1 cellular context compared by ENCODE assay signal in the genomic region with DNA sequence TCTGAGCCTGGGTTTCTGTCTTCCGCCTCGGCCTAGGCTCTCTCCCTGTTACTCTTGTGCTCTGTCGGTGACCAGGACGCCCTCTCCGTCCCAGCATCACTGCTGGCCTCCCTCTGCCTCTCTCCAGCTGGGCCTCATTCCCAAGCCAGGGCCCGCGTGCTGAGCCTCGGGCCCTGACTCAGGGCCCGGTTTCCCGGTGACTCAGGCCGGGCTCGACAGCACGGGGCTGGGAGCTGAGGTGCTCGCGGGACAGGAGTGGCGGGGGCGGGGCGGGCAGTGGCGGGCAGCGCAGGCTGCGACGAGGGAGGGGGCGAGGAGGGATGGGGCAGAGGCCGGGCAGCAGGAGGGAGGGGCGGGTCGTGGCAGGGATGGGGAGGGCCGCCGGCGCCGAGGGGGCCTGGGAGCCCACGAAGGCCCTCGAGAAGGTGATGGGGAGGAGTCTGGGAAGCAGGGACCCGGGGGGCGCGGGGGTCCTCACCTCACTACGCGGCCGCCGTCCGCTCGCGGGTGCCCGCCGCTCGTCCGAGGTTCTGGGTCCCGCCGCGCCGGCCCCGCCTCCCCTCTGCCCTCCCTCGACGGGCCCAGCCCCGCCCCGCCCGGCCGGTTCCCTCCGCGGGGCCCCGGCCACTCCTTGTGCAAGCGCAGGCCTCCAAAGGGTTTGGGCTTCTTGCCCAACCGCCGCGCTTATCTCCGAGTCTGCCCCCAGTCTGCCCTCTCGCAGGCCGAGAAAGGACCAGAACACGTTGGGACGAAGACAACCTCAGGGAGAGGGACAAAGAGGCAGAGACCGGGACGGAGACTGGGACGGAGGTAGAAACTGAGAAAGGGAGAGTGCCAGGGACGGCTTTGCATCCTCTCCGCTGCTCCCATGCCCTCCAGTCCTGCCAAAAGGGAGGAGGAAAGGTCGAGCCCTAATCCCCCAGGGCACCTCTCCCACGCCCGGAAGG.
TF ChIP-seq lines count a peak whose summit lies in the region.

A gene with protein sequence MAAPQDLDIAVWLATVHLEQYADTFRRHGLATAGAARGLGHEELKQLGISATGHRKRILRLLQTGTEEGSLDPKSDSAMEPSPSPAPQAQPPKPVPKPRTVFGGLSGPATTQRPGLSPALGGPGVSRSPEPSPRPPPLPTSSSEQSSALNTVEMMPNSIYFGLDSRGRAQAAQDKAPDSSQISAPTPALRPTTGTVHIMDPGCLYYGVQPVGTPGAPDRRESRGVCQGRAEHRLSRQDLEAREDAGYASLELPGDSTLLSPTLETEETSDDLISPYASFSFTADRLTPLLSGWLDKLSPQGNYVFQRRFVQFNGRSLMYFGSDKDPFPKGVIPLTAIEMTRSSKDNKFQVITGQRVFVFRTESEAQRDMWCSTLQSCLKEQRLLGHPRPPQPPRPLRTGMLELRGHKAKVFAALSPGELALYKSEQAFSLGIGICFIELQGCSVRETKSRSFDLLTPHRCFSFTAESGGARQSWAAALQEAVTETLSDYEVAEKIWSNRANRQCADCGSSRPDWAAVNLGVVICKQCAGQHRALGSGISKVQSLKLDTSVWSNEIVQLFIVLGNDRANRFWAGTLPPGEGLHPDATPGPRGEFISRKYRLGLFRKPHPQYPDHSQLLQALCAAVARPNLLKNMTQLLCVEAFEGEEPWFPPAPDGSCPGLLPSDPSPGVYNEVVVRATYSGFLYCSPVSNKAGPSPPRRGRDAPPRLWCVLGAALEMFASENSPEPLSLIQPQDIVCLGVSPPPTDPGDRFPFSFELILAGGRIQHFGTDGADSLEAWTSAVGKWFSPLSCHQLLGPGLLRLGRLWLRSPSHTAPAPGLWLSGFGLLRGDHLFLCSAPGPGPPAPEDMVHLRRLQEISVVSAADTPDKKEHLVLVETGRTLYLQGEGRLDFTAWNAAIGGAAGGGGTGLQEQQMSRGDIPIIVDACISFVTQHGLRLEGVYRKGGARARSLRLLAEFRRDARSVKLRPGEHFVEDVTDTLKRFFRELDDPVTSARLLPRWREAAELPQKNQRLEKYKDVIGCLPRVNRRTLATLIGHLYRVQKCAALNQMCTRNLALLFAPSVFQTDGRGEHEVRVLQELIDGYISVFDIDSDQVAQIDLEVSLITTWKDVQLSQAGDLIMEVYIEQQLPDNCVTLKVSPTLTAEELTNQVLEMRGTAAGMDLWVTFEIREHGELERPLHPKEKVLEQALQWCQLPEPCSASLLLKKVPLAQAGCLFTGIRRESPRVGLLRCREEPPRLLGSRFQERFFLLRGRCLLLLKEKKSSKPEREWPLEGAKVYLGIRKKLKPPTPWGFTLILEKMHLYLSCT (N-terminal part only) (minus strand): TSS at position 536 of the 947 bp plus-strand sequence. CDS start 1,744 bp downstream, outside the sequence.

TF ChIP-seq in WTC11, 78 proteins besides CTCF, POLR2A, EP300 and RAD21 (continued from another document):
- 0 out of 2 replicates have a peak, but pooled peaks have one; percentile 57 for TF ChIP-seq ARID4B (CRISPR knock-in tag; IDR thresholded peaks at IDR 0.05; ENCODE audit: borderline replicate concordance)
- peak; percentile 3; the same call in 1 of the 2 replicates for TF ChIP-seq ZNF317 (CRISPR knock-in tag; IDR thresholded peaks at IDR 0.05; ENCODE audit: borderline replicate concordance, low read depth)
